ENCODE assay signal across 21 cellular contexts in genomic region chr1:240613353-240614142, GRCh38. TPM values are rescaled to one million over a fixed set of nuclear protein-coding genes. Genes with fewer than 3 reads are reported as not detected.
A peak's percentile ranks its signal among the peaks of the same experiment; 100 is the strongest.
DNase-seq lines count a peak whose midpoint lies in the region; ATAC-seq, FAIRE-seq and TF ChIP-seq lines count a peak whose summit lies in the region.
"Had no signal": no experiment of that assay in that cellular context is flagged by ENCODE, and none has a peak within 500 bp of the region (broad histone marks: within the 10 kb centered on the region; RNA-seq: fewer than 3 reads in every experiment).

No MANE protein-coding gene starts in this region.

- no peak overlapping the region for H2AK5ac ChIP-seq in IMR-90 (ENCODE audit: low read depth, low read length)

- H3K4me3 Mint-ChIP-seq in activated CD4-positive, alpha-beta T cell treated with anti-CD3 and anti-CD28 coated beads, Interleukin-2, amount 10 ng/mL, durations not matched to agents 24 days and 14 days = peak overlapping the region; percentile 29
- H3K4me3 Mint-ChIP-seq in activated CD4-positive, alpha-beta T cell treated with anti-CD3 and anti-CD28 coated beads for 36 hours = no peak overlapping the region
- H3K4me3 Mint-ChIP-seq in astrocyte (ENCODE audit: unreplicated experiment) (peak overlapping the region; percentile 46), nephron progenitor cell (peak overlapping the region; percentile 54), progenitor cell of endocrine pancreas (ENCODE audit: low read depth) (no peak overlapping the region)
- H3K4me3 Mint-ChIP-seq: activated T-cell treated with anti-CD3 and anti-CD28 coated beads, Interleukin-2, amount 50 U/mL, for 24 hours; stimulated activated naive B cell treated with anti-CD40 and anti-IgM and Interleukin-4, amounts not matched to agents 10 μg/mL and 1 μg/mL and 100 μg/mL, for 72 hours had no signal

- in situ Hi-C loops in IMR-90 (cut with MboI; ENCODE audit: low sequenced_read_pairs) = loop anchor here (5.0 kb wide), 2 partner anchors 74 to 581 kb away; no protein-coding TSS in a partner anchor

- no peak for TF ChIP-seq RAD21 in IMR-90 (IDR thresholded peaks at IDR 0.05; ENCODE audit: low read length)

- no peak overlapping the region for H2AK9ac ChIP-seq in IMR-90 (replicated peaks; ENCODE audit: low read depth, low read length, poor library complexity)

- H4K20me1 ChIP-seq in IMR-90 (ENCODE audit: insufficient read depth, low read length) (no peaks in the 10 kb centered on the region), astrocyte (ENCODE audit: insufficient read depth, low read length) (no peaks in the 10 kb centered on the region)

- H3K23ac ChIP-seq in IMR-90 (ENCODE audit: low read depth, low read length) = no peak overlapping the region

- dilution Hi-C loops in IMR-90 (cut with HindIII; ENCODE audit: low sequenced_read_pairs, unreplicated experiment) = no loop called here

- no peak overlapping the region for H3K27ac Mint-ChIP-seq in activated CD4-positive, alpha-beta T cell treated with anti-CD3 and anti-CD28 coated beads, Interleukin-2, amount 10 ng/mL, durations not matched to agents 24 days and 14 days
- H3K27ac Mint-ChIP-seq in activated CD4-positive, alpha-beta T cell treated with anti-CD3 and anti-CD28 coated beads for 36 hours = no peak overlapping the region
- H3K27ac Mint-ChIP-seq in astrocyte (ENCODE audit: unreplicated experiment) (peak overlapping the region; percentile 8), nephron progenitor cell (no peak overlapping the region), progenitor cell of endocrine pancreas (no peak overlapping the region)
- H3K27ac Mint-ChIP-seq: activated T-cell treated with anti-CD3 and anti-CD28 coated beads, Interleukin-2, amount 50 U/mL, for 24 hours; stimulated activated naive B cell treated with anti-CD40 and anti-IgM and Interleukin-4, amounts not matched to agents 10 μg/mL and 1 μg/mL and 100 μg/mL, for 72 hours had no signal

- H4K8ac ChIP-seq in IMR-90 (ENCODE audit: low read depth in 2 of 2, low read length in 2 of 2) = no peak overlapping the region

- no peak overlapping the region for H2BK15ac ChIP-seq in IMR-90 (ENCODE audit: low read depth, low read length)

- TF ChIP-seq CTCF in IMR-90 (conservative IDR thresholded peaks at IDR 0.05; ENCODE audit: low read depth, low read length) (no peak), astrocyte (IDR thresholded peaks at IDR 0.05; ENCODE audit: insufficient read depth, low read depth, low read length) (no peak), nephron progenitor cell (IDR thresholded peaks at IDR 0.05) (no peak), progenitor cell of endocrine pancreas (IDR thresholded peaks at IDR 0.05; ENCODE audit: unreplicated experiment) (no peak), upper lobe of right lung (IDR thresholded peaks at IDR 0.05) (no peak)

- H2BK120ac ChIP-seq in IMR-90 (ENCODE audit: low read depth, low read length) = no peak overlapping the region

- H4K91ac ChIP-seq in IMR-90 (ENCODE audit: insufficient read depth, low read depth, low read length) = no peak overlapping the region

- H3K27me3 ChIP-seq in IMR-90 (ENCODE audit: control insufficient read depth, insufficient read depth, low read length) (no peaks in the 10 kb centered on the region), astrocyte (ENCODE audit: insufficient read depth, low read length) (peaks cover 7% of the 10 kb centered on the region), upper lobe of right lung (peaks cover 23% of the 10 kb centered on the region)

- H3K36me3 Mint-ChIP-seq in activated CD4-positive, alpha-beta T cell treated with anti-CD3 and anti-CD28 coated beads, Interleukin-2, amount 10 ng/mL, durations not matched to agents 24 days and 14 days (ENCODE audit: low read depth) = no peaks in the 10 kb centered on the region
- H3K36me3 Mint-ChIP-seq in activated CD4-positive, alpha-beta T cell treated with anti-CD3 and anti-CD28 coated beads for 36 hours (ENCODE audit: low read depth) = no peaks in the 10 kb centered on the region
- H3K36me3 Mint-ChIP-seq in astrocyte (ENCODE audit: low read depth, unreplicated experiment) (no peaks in the 10 kb centered on the region), nephron progenitor cell (ENCODE audit: low read depth) (no peaks in the 10 kb centered on the region), progenitor cell of endocrine pancreas (ENCODE audit: insufficient read depth) (no peaks in the 10 kb centered on the region)
- H3K36me3 Mint-ChIP-seq: stimulated activated naive B cell treated with anti-CD40 and anti-IgM and Interleukin-4, amounts not matched to agents 10 μg/mL and 1 μg/mL and 100 μg/mL, for 72 hours had no signal

- CTCF ChIA-PET in activated CD4-positive, alpha-beta T cell treated with anti-CD3 and anti-CD28 coated beads for 36 hours (lab: Charles Lee) = no interaction called here
- CTCF ChIA-PET in IMR-90 (lab: Yijun Ruan, JAX) = no interaction called here

- FAIRE-seq in astrocyte (lab: Jason Lieb, UNC) = peak; percentile 47
- FAIRE-seq: K562 had no signal

- peaks cover 4 to 16% of the 10 kb centered on the region in 2 experiments; a peak in 3 of 4 replicates for H3K79me1 ChIP-seq in IMR-90 (ENCODE audit: low read depth in 1 of 2, low read length in 2 of 2)

- H3K4me1 ChIP-seq in IMR-90 (ENCODE audit: control insufficient read depth, insufficient read depth, low read length) (peaks cover 7% of the 10 kb centered on the region), astrocyte (ENCODE audit: insufficient read depth, low read length) (peaks cover 13% of the 10 kb centered on the region), upper lobe of right lung (no peaks in the 10 kb centered on the region)
- H3K4me1 ChIP-seq: prostate gland had no signal

- intact Hi-C loops in activated CD4-positive, alpha-beta T cell treated with anti-CD3 and anti-CD28 coated beads, Interleukin-2, amount 10 ng/mL, durations not matched to agents 24 days and 14 days (cut with micrococcal nuclease) = no loop called here
- intact Hi-C loops in activated CD4-positive, alpha-beta T cell treated with anti-CD3 and anti-CD28 coated beads for 36 hours (cut with DNase I, micrococcal nuclease) = loop anchor here in 1 of 2 experiments (5.0 kb wide), 1 partner anchor 421 kb away; no protein-coding TSS in a partner anchor
- intact Hi-C loops in IMR-90 (cut with micrococcal nuclease) = loop anchor here (2.0 to 5.0 kb wide), 5 partner anchors 59 to 586 kb away; no protein-coding TSS in a partner anchor
- intact Hi-C loops in upper lobe of right lung (cut with DNase I) = no loop called here

- H3K36me3 ChIP-seq in IMR-90 (ENCODE audit: control insufficient read depth, insufficient read depth, low read length) (no peaks in the 10 kb centered on the region), astrocyte (ENCODE audit: insufficient read depth, low read length) (no peaks in the 10 kb centered on the region), upper lobe of right lung (no peaks in the 10 kb centered on the region)
- H3K36me3 ChIP-seq: left ventricle myocardium inferior, prostate gland had no signal

- no peak overlapping the region for H3K56ac ChIP-seq in IMR-90 (ENCODE audit: extremely low read depth, insufficient read depth, low read length)

- H3K4me2 ChIP-seq in IMR-90 (ENCODE audit: low read depth, low read length) = peak overlapping the region; percentile 48; the same call in 1 of the 2 replicates
- peak overlapping the region; percentile 39 for H3K4me2 ChIP-seq in astrocyte (ENCODE audit: low read length)

- H3K9me3 ChIP-seq in IMR-90 (ENCODE audit: control insufficient read depth, insufficient read depth, low read length) (no peaks in the 10 kb centered on the region), astrocyte (ENCODE audit: insufficient read depth, low read depth, low read length) (no peaks in the 10 kb centered on the region), upper lobe of right lung (no peaks in the 10 kb centered on the region)
- H3K9me3 ChIP-seq: left ventricle myocardium inferior, prostate gland had no signal

- H3K4me3 ChIP-seq in IMR-90 (ENCODE audit: insufficient read depth, low read depth, low read length) (no peak overlapping the region), astrocyte (ENCODE audit: insufficient read depth, low read depth, low read length) (no peak overlapping the region), upper lobe of right lung (no peak overlapping the region)
- H3K4me3 ChIP-seq: K562, left ventricle myocardium inferior, prostate gland had no signal

- no peak overlapping the region for H3K14ac ChIP-seq in IMR-90 (replicated peaks; ENCODE audit: low read depth, low read length)

- H3K4ac ChIP-seq in IMR-90 (ENCODE audit: low read depth, low read length) = no peak overlapping the region

- no peak overlapping the region for H2BK20ac ChIP-seq in IMR-90 (ENCODE audit: low read depth, low read length)

- H2BK5ac ChIP-seq in IMR-90 (ENCODE audit: low read depth, low read length, poor library complexity, severe bottlenecking) = no peak overlapping the region

- POLR2A ChIA-PET in activated CD4-positive, alpha-beta T cell treated with anti-CD3 and anti-CD28 coated beads for 36 hours (lab: Charles Lee) = no interaction called here
- POLR2A ChIA-PET in IMR-90 (lab: Charles Lee; ENCODE audit: unreplicated experiment) = no interaction called here

- peak overlapping the region; percentile 55; the same call in 1 of the 2 replicates for H3K18ac ChIP-seq in IMR-90 (ENCODE audit: low read depth, low read length)

- H3K9me3 Mint-ChIP-seq in activated CD4-positive, alpha-beta T cell treated with anti-CD3 and anti-CD28 coated beads, Interleukin-2, amount 10 ng/mL, durations not matched to agents 24 days and 14 days = no peaks in the 10 kb centered on the region
- H3K9me3 Mint-ChIP-seq in activated CD4-positive, alpha-beta T cell treated with anti-CD3 and anti-CD28 coated beads for 36 hours (ENCODE audit: low read depth) = no peaks in the 10 kb centered on the region
- H3K9me3 Mint-ChIP-seq in astrocyte (ENCODE audit: unreplicated experiment) (no peaks in the 10 kb centered on the region), nephron progenitor cell (no peaks in the 10 kb centered on the region), progenitor cell of endocrine pancreas (ENCODE audit: low read depth) (no peaks in the 10 kb centered on the region)
- H3K9me3 Mint-ChIP-seq: activated T-cell treated with anti-CD3 and anti-CD28 coated beads, Interleukin-2, amount 50 U/mL, for 24 hours; stimulated activated naive B cell treated with anti-CD40 and anti-IgM and Interleukin-4, amounts not matched to agents 10 μg/mL and 1 μg/mL and 100 μg/mL, for 72 hours had no signal

- H4K5ac ChIP-seq in IMR-90 (ENCODE audit: low read depth, low read length) = no peak overlapping the region; the same call in 1 of the 2 replicates

- peaks cover 3% of the 10 kb centered on the region; the same call in 1 of the 2 replicates for H3K9me1 ChIP-seq in IMR-90 (ENCODE audit: insufficient read depth, low read length)

- no peaks in the 10 kb centered on the region for H3K79me2 ChIP-seq in astrocyte (ENCODE audit: insufficient read depth, low read length)

- WGBS in IMR-90 (ENCODE audit: extremely low coverage in 2 of 2, insufficient read length in 1 of 2), 2 experiments = 100% methylated on average over 1 of the region's 5 CpGs; no CpG with 5 or more reads in 1 of the 2 experiments

- BruUV-seq in IMR-90 (replicated peaks; lab: Mats Ljungman, UMichigan) = no TSS peak

- peak; percentile 64 for DNase-seq in activated CD4-positive, alpha-beta T cell treated with anti-CD3 and anti-CD28 coated beads, Interleukin-2, amount 10 ng/mL, durations not matched to agents 24 days and 14 days
- DNase-seq in activated CD4-positive, alpha-beta T cell treated with anti-CD3 and anti-CD28 coated beads for 36 hours = no peak
- DNase-seq in IMR-90 (peak; percentile 31), astrocyte (ENCODE audit: low read depth) (no peak), nephron progenitor cell (no peak), progenitor cell of endocrine pancreas (ENCODE audit: low spot score, unreplicated experiment) (no peak), upper lobe of right lung (no peak)
- DNase-seq: activated CD4-positive, alpha-beta T cell treated with anti-CD3 and anti-CD28 coated beads for 48 hours; activated T-cell treated with anti-CD3 and anti-CD28 coated beads, Interleukin-2, amount 50 U/mL, for 24 hours; anterior cingulate cortex; foreskin fibroblast; left ventricle myocardium inferior; stimulated activated CD4-positive, alpha-beta T cell treated with anti-CD3 and anti-CD28 coated beads, Interleukin-12 subunit alpha, Interleukin-12 subunit beta, amount 100 ng/mL, for 4 hours; stimulated activated naive B cell treated with anti-CD40 and anti-IgM and Interleukin-4, amounts not matched to agents 10 μg/mL and 1 μg/mL and 100 μg/mL, for 72 hours; T1000; trophoblast cell had no signal

- TF ChIP-seq POLR2A in IMR-90 (IDR thresholded peaks at IDR 0.05; ENCODE audit: low read depth, low read length) = no peak

- H3K9ac ChIP-seq in IMR-90 (ENCODE audit: low read depth, low read length) (no peak overlapping the region), astrocyte (ENCODE audit: low read length) (peak overlapping the region; percentile 25)

- H3K27ac ChIP-seq in IMR-90 (ENCODE audit: insufficient read depth, low read length) = no peak overlapping the region
- no peak overlapping the region for H3K27ac ChIP-seq in astrocyte (ENCODE audit: low read depth, low read length)
- H3K27ac ChIP-seq in upper lobe of right lung = no peak overlapping the region
- H3K27ac ChIP-seq: left ventricle myocardium inferior, prostate gland had no signal

- peaks cover 47% of the 10 kb centered on the region for H3K27me3 Mint-ChIP-seq in activated CD4-positive, alpha-beta T cell treated with anti-CD3 and anti-CD28 coated beads, Interleukin-2, amount 10 ng/mL, durations not matched to agents 24 days and 14 days
- H3K27me3 Mint-ChIP-seq in activated CD4-positive, alpha-beta T cell treated with anti-CD3 and anti-CD28 coated beads for 36 hours = peaks cover 37% of the 10 kb centered on the region
- peaks cover 12% of the 10 kb centered on the region for H3K27me3 Mint-ChIP-seq in astrocyte (ENCODE audit: low read depth, unreplicated experiment)
- H3K27me3 Mint-ChIP-seq in nephron progenitor cell (ENCODE audit: low read depth, poor library complexity) = peaks cover 25% of the 10 kb centered on the region
- peaks cover 22% of the 10 kb centered on the region for H3K27me3 Mint-ChIP-seq in progenitor cell of endocrine pancreas

- peaks cover 29% of the 10 kb centered on the region for H3K4me1 Mint-ChIP-seq in activated CD4-positive, alpha-beta T cell treated with anti-CD3 and anti-CD28 coated beads, Interleukin-2, amount 10 ng/mL, durations not matched to agents 24 days and 14 days
- H3K4me1 Mint-ChIP-seq in activated CD4-positive, alpha-beta T cell treated with anti-CD3 and anti-CD28 coated beads for 36 hours = peaks cover 25% of the 10 kb centered on the region
- peaks cover 20% of the 10 kb centered on the region for H3K4me1 Mint-ChIP-seq in astrocyte (ENCODE audit: low read depth, unreplicated experiment)
- H3K4me1 Mint-ChIP-seq in nephron progenitor cell = peaks cover 40% of the 10 kb centered on the region
- H3K4me1 Mint-ChIP-seq in progenitor cell of endocrine pancreas (ENCODE audit: low read depth) = peaks cover 39% of the 10 kb centered on the region

- no peak for ATAC-seq in activated CD4-positive, alpha-beta T cell treated with anti-CD3 and anti-CD28 coated beads for 36 hours
- no peak for ATAC-seq in IMR-90 (ENCODE audit: low read depth)
- ATAC-seq in HG02588 (IDR thresholded peaks at IDR 0.05; ENCODE audit: unreplicated experiment) = no peak
- no peak for ATAC-seq in upper lobe of right lung
- ATAC-seq: K562; Right ventricle myocardium inferior; stimulated activated naive B cell treated with anti-CD40 and anti-IgM and Interleukin-4, amounts not matched to agents 10 μg/mL and 1 μg/mL and 100 μg/mL, for 72 hours had no signal

- no peak overlapping the region for H2AFZ ChIP-seq in IMR-90 (replicated peaks; ENCODE audit: low read length, poor library complexity)
- no peak overlapping the region for H2AFZ ChIP-seq in astrocyte (ENCODE audit: low read depth, low read length)

RNA-seq across cellular contexts. Expression of gene GREM2, which starts 1.6 kb away (rescaled TPM):
- 0.05 TPM in 1 of 2 replicates, not detected in the other for total RNA-seq in activated CD4-positive, alpha-beta T cell treated with anti-CD3 and anti-CD28 coated beads, Interleukin-2, amount 10 ng/mL, durations not matched to agents 24 days and 14 days
- total RNA-seq in activated CD4-positive, alpha-beta T cell treated with anti-CD3 and anti-CD28 coated beads for 36 hours = under 1 TPM; 0.07 TPM
- 3.0 and 5.0 TPM in 2 replicates for total RNA-seq in IMR-90 (2012; rRNA removed)
- polyA plus RNA-seq in IMR-90 (2012; rRNA removed) = 14.2 and 15.9 TPM in 2 replicates
- polyA plus RNA-seq in IMR-90 (2012; cell fraction: cytosol; rRNA removed) = 6.1 and 10.8 TPM in 2 replicates
- polyA plus RNA-seq in IMR-90 (2012; cell fraction: nucleus; rRNA removed; ENCODE audit: low replicate concordance) = 3.0 and 8.9 TPM in 2 replicates
- 0.14 and 0.50 TPM in 2 replicates for total RNA-seq in astrocyte
- 0.48 and 0.73 TPM in 2 replicates for total RNA-seq in progenitor cell of endocrine pancreas
- 0.64 TPM for total RNA-seq in upper lobe of right lung
- total RNA-seq: A673, left ventricle myocardium inferior, Right ventricle myocardium inferior had no signal

Comparison
In these comparisons a context has a peak if more than half of its experiments do, and no peak if none do; other contexts are left out.
1. DNase-seq: peak in activated CD4-positive, alpha-beta T cell treated with anti-CD3 and anti-CD28 coated beads, Interleukin-2, amount 10 ng/mL, durations not matched to agents 24 days and 14 days (single experiment) and IMR-90 (single experiment); none in activated CD4-positive, alpha-beta T cell treated with anti-CD3 and anti-CD28 coated beads for 36 hours (single experiment), astrocyte (single experiment), nephron progenitor cell (single experiment), progenitor cell of endocrine pancreas (single experiment) and upper lobe of right lung (single experiment).
2. H3K4me3 Mint-ChIP-seq: peak in activated CD4-positive, alpha-beta T cell treated with anti-CD3 and anti-CD28 coated beads, Interleukin-2, amount 10 ng/mL, durations not matched to agents 24 days and 14 days (single experiment), astrocyte (single experiment) and nephron progenitor cell (single experiment); none in activated CD4-positive, alpha-beta T cell treated with anti-CD3 and anti-CD28 coated beads for 36 hours (single experiment) and progenitor cell of endocrine pancreas (single experiment).